Comparison of ENCODE assay signal across 8 cellular contexts in the genomic region with DNA sequence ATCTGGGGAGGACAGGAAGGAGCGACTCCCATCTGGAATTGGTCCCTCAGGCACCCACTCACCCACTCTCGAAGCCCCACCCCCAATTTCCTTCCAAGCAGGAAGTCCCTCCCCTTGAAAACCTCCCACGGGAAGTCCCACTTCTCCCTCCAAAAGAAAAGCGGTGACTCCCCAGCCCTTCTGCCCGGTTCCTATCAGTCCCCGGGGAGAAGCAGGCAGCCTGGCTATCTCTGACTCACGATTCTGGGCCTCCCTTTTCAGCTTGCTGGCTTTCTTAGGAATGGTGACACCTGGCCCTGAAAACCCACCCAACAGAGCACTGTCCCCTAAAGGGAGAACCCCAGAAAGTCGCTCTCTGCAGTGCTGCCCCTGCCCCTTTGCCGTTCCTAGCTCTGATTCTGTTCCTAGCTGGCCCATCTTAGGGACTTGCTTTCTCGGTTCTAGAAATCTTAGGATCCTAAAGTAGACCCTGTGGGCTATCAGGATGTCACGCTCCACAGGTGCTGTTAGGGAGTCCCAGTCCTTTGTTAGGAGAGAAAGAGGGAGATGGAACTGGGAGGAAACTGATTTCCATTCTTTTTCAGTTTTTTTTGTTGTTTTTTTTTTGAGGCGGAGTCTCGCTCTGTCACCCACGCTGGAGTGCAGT. TPM values are rescaled to one million over a fixed set of nuclear protein-coding genes. Genes with fewer than 3 reads are reported as not detected.
DNase-seq lines count a peak whose midpoint lies in the region; ATAC-seq lines count a peak whose summit lies in the region.

No MANE protein-coding gene starts in this region.

- peak overlapping the region; percentile 97 to 100 (median 99) for H3K4me2 ChIP-seq in BLaER1 treated with 17β-estradiol and CSF1 and Interleukin-3, amounts not matched to agents 10 nM and 100 nM

- H3K4me3 ChIP-seq in BLaER1 treated with 17β-estradiol and CSF1 and Interleukin-3, amounts not matched to agents 10 nM and 100 nM, result peak overlapping the region; percentile 31 to 100 (median 94); a peak in 18 of 20 replicates

- H3K27ac ChIP-seq in BLaER1 treated with 17β-estradiol and CSF1 and Interleukin-3, amounts not matched to agents 10 nM and 100 nM, result peak overlapping the region; percentile 16 to 93 (median 54); a peak in 19 of 22 replicates

- H3K4me1 Mint-ChIP-seq in dendritic cell treated with granulocyte-macrophage colony-stimulating factor and Interleukin-4, amounts not matched to agents 40 ng/mL and 50 ng/mL, for 4 days (ENCODE audit: low read depth), result peaks cover 85% of the 10 kb centered on the region
- peaks cover 33 to 43% of the 10 kb centered on the region in 2 donors for H3K4me1 Mint-ChIP-seq in natural killer cell treated with Interleukin-12 subunit alpha and Interleukin-12 subunit beta and Interleukin-15 and Interleukin-18, amount 100 ng/mL, for 72 hours (ENCODE audit: low read depth in 2 of 2)

- no peaks in the 10 kb centered on the region for H3K9me3 ChIP-seq in BLaER1 treated with 17β-estradiol and CSF1 and Interleukin-3, amounts not matched to agents 10 nM and 100 nM (replicated peaks in 1 of 11)

- H3K27ac Mint-ChIP-seq in dendritic cell treated with granulocyte-macrophage colony-stimulating factor and Interleukin-4, amounts not matched to agents 40 ng/mL and 50 ng/mL, for 4 days, result peak overlapping the region; percentile 77
- peak overlapping the region; percentile 79 to 80 for H3K27ac Mint-ChIP-seq in natural killer cell treated with Interleukin-12 subunit alpha and Interleukin-12 subunit beta and Interleukin-15 and Interleukin-18, amount 100 ng/mL, for 72 hours

- H3K9me3 Mint-ChIP-seq in dendritic cell treated with granulocyte-macrophage colony-stimulating factor and Interleukin-4, amounts not matched to agents 40 ng/mL and 50 ng/mL, for 4 days, result no peaks in the 10 kb centered on the region
- H3K9me3 Mint-ChIP-seq in natural killer cell treated with Interleukin-12 subunit alpha and Interleukin-12 subunit beta and Interleukin-15 and Interleukin-18, amount 100 ng/mL, for 72 hours, result no peaks in the 10 kb centered on the region

- H3K36me3 ChIP-seq in BLaER1 treated with 17β-estradiol and CSF1 and Interleukin-3, amounts not matched to agents 10 nM and 100 nM, result peaks cover 35 to 88% (median 69%) of the 10 kb centered on the region in 11 experiments

- H3K27me3 ChIP-seq in BLaER1 treated with 17β-estradiol and CSF1 and Interleukin-3, amounts not matched to agents 10 nM and 100 nM, result no peaks in the 10 kb centered on the region

- peaks cover 75 to 92% (median 83%) of the 10 kb centered on the region in 10 experiments for H3K4me1 ChIP-seq in BLaER1 treated with 17β-estradiol and CSF1 and Interleukin-3, amounts not matched to agents 10 nM and 100 nM

- ATAC-seq in natural killer cell treated with Interleukin-12 subunit alpha and Interleukin-12 subunit beta and Interleukin-15 and Interleukin-18, amount 100 ng/mL, for 72 hours, result no peak
- ATAC-seq in HG03280 (IDR thresholded peaks at IDR 0.05; ENCODE audit: unreplicated experiment), result no peak
- no peak for ATAC-seq in HG02870 (IDR thresholded peaks at IDR 0.05; ENCODE audit: unreplicated experiment)

- peak overlapping the region; percentile 87 to 97 (median 92); a peak in 20 of 22 replicates for H3K9ac ChIP-seq in BLaER1 treated with 17β-estradiol and CSF1 and Interleukin-3, amounts not matched to agents 10 nM and 100 nM

- peaks cover 100% of the 10 kb centered on the region for H3K36me3 Mint-ChIP-seq in dendritic cell treated with granulocyte-macrophage colony-stimulating factor and Interleukin-4, amounts not matched to agents 40 ng/mL and 50 ng/mL, for 4 days (ENCODE audit: low read depth)
- H3K36me3 Mint-ChIP-seq in natural killer cell treated with Interleukin-12 subunit alpha and Interleukin-12 subunit beta and Interleukin-15 and Interleukin-18, amount 100 ng/mL, for 72 hours, result peaks cover 7% of the 10 kb centered on the region

- peak; percentile 40 to 62 for DNase-seq in Kasumi-1 (lab: John Stamatoyannopoulos, UW)
- no peak for DNase-seq in natural killer cell treated with Interleukin-12 subunit alpha and Interleukin-12 subunit beta and Interleukin-15 and Interleukin-18, amount 100 ng/mL, for 72 hours (ENCODE audit: low spot score)
- no peak for DNase-seq in NCI-H187 (lab: John Stamatoyannopoulos, UW)
- no peak for DNase-seq in foreskin melanocyte

- no peaks in the 10 kb centered on the region for H3K27me3 Mint-ChIP-seq in dendritic cell treated with granulocyte-macrophage colony-stimulating factor and Interleukin-4, amounts not matched to agents 40 ng/mL and 50 ng/mL, for 4 days
- H3K27me3 Mint-ChIP-seq in natural killer cell treated with Interleukin-12 subunit alpha and Interleukin-12 subunit beta and Interleukin-15 and Interleukin-18, amount 100 ng/mL, for 72 hours, result no peaks in the 10 kb centered on the region

- intact Hi-C loops in dendritic cell treated with granulocyte-macrophage colony-stimulating factor and Interleukin-4, amounts not matched to agents 40 ng/mL and 50 ng/mL, for 4 days (cut with micrococcal nuclease), result loop anchor here (10.0 kb wide), 1 partner anchor 232 kb away; the partner anchor contains the start of gene POP7

- H4K20me1 ChIP-seq in BLaER1 treated with 17β-estradiol and CSF1 and Interleukin-3, amounts not matched to agents 10 nM and 100 nM, result peaks cover 89 to 99% (median 97%) of the 10 kb centered on the region in 11 experiments

- H3K4me3 Mint-ChIP-seq in dendritic cell treated with granulocyte-macrophage colony-stimulating factor and Interleukin-4, amounts not matched to agents 40 ng/mL and 50 ng/mL, for 4 days, result peak overlapping the region; percentile 69
- peak overlapping the region; percentile 27 for H3K4me3 Mint-ChIP-seq in natural killer cell treated with Interleukin-12 subunit alpha and Interleukin-12 subunit beta and Interleukin-15 and Interleukin-18, amount 100 ng/mL, for 72 hours

RNA-seq across cellular contexts. Expression of gene TSC22D4, which starts 6.0 kb away (rescaled TPM):
- 100 to 1,000 TPM; 129 to 134 TPM for total RNA-seq in natural killer cell treated with Interleukin-12 subunit alpha and Interleukin-12 subunit beta and Interleukin-15 and Interleukin-18, amount 100 ng/mL, for 72 hours

RNA-seq across cellular contexts. Expression of gene SPACDR, which starts 8.9 kb away (rescaled TPM):
- total RNA-seq in natural killer cell treated with Interleukin-12 subunit alpha and Interleukin-12 subunit beta and Interleukin-15 and Interleukin-18, amount 100 ng/mL, for 72 hours, result 1 to 10 TPM; 2.4 to 4.2 TPM

RNA-seq across cellular contexts. Expression of gene NYAP1, which starts 10.8 kb away (rescaled TPM):
- total RNA-seq in natural killer cell treated with Interleukin-12 subunit alpha and Interleukin-12 subunit beta and Interleukin-15 and Interleukin-18, amount 100 ng/mL, for 72 hours, result not detected

RNA-seq across cellular contexts. Expression of gene PPP1R35, which starts 36.7 kb away (rescaled TPM):
- 10 to 100 TPM; 54.5 to 57.0 TPM for total RNA-seq in natural killer cell treated with Interleukin-12 subunit alpha and Interleukin-12 subunit beta and Interleukin-15 and Interleukin-18, amount 100 ng/mL, for 72 hours

RNA-seq across cellular contexts. Expression of gene MEPCE, which starts 43.3 kb away (rescaled TPM):
- 10 to 100 TPM; 44.0 to 60.5 TPM for total RNA-seq in natural killer cell treated with Interleukin-12 subunit alpha and Interleukin-12 subunit beta and Interleukin-15 and Interleukin-18, amount 100 ng/mL, for 72 hours

Comparison
In these comparisons a context has a peak if more than half of its experiments do, and no peak if none do; other contexts are left out.
1. DNase-seq: peak in Kasumi-1 (2 of 2); none in natural killer cell treated with Interleukin-12 subunit alpha and Interleukin-12 subunit beta and Interleukin-15 and Interleukin-18, amount 100 ng/mL, for 72 hours (single experiment), NCI-H187 (0 of 2) and foreskin melanocyte (single experiment).